40 cellular contexts compared by ENCODE assay signal in the genomic region with DNA sequence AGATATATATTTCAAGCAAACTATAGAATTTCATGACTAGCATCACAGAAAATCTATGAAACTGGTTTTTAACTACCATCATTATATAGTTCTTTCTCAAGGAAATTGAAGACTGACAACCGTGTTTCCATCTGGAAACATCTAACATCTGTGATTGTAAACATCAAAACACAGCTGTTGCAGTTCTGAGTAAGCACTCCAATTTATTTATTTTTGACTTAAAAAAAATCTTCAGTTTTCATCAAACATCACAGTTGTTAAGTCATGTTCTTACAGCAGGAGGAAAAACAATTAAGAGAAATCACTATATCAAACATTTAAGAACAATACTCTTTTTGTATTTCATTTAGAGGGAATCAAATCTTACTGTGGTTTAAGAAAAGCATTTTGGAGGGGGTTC.
"Had no signal": no experiment of that assay in that cellular context is flagged by ENCODE, and none has a peak within 500 bp of the region (broad histone marks: within the 10 kb centered on the region; RNA-seq: fewer than 3 reads in every experiment).

No MANE protein-coding gene starts in this region.

- H3K27ac ChIP-seq: adrenal gland, body of pancreas, brain microvascular endothelial cell, breast epithelium, WERI-Rb-1 had no signal

- FAIRE-seq: astrocyte, colon, TTC549 had no signal

- H3K27me3 ChIP-seq: adrenal gland, body of pancreas, brain microvascular endothelial cell, breast epithelium had no signal

- H3K4me1 Mint-ChIP-seq: activated CD4-positive, alpha-beta T cell treated with anti-CD3 and anti-CD28 coated beads for 36 hours; activated CD4-positive, alpha-beta T cell treated with anti-CD3 and anti-CD28 coated beads, Interleukin-2, amount 10 ng/mL, durations not matched to agents 24 days and 14 days; activated naive CD8-positive, alpha-beta T cell treated with anti-CD3 and anti-CD28 coated beads for 36 hours had no signal

- ATAC-seq: activated CD4-positive, alpha-beta T cell treated with anti-CD3 and anti-CD28 coated beads for 36 hours; activated CD4-positive, CD25-positive, alpha-beta regulatory T cell treated with anti-CD3 and anti-CD28 coated beads, Interleukin-2, amount 50 U/mL, for 24 hours; activated CD8-positive, alpha-beta T cell treated with anti-CD3 and anti-CD28 coated beads for 36 hours; activated naive CD4-positive, alpha-beta T cell treated with anti-CD3 and anti-CD28 coated beads, Interleukin-2, amount 50 U/mL, for 72 hours; activated T-cell treated with anti-CD3 and anti-CD28 coated beads, Interleukin-2, amount 50 U/mL, for 4 hours; activated T-cell treated with anti-CD3 and anti-CD28 coated beads, Interleukin-2, amount 50 U/mL, for 72 hours; body of pancreas had no signal

- DNase-seq: activated CD4-positive, alpha-beta memory T cell treated with anti-CD3 and anti-CD28 coated beads for 36 hours; activated CD4-positive, alpha-beta T cell treated with anti-CD3 and anti-CD28 coated beads for 1 hour; activated CD4-positive, alpha-beta T cell treated with anti-CD3 and anti-CD28 coated beads for 36 hours; activated CD4-positive, alpha-beta T cell treated with anti-CD3 and anti-CD28 coated beads, Interleukin-2, amount 10 ng/mL, durations not matched to agents 24 days and 14 days; activated CD4-positive, alpha-beta T cell treated with anti-CD3 and anti-CD28 coated beads, Interleukin-2, amount 50 U/mL, for 1 hour; activated CD4-positive, alpha-beta T cell treated with anti-CD3 and anti-CD28 coated beads, Interleukin-2, amount 50 U/mL, for 4 hours; activated CD4-positive, CD25-positive, alpha-beta regulatory T cell; activated CD8-positive, alpha-beta memory T cell treated with anti-CD3 and anti-CD28 coated beads, Interleukin-2, amount 50 U/mL, for 4 hours; activated CD8-positive, alpha-beta T cell treated with anti-CD3 and anti-CD28 coated beads for 36 hours; activated effector memory CD4-positive, alpha-beta T cell treated with Interleukin-2 at 50 U/mL for 16 hours; activated gamma-delta T cell; activated naive CD4-positive, alpha-beta T cell; activated naive CD4-positive, alpha-beta T cell treated with anti-CD3 and anti-CD28 coated beads for 36 hours; activated naive CD4-positive, alpha-beta T cell treated with anti-CD3 and anti-CD28 coated beads, Interleukin-2, amount 50 U/mL, for 16 hours; activated naive CD8-positive, alpha-beta T cell treated with anti-CD3 and anti-CD28 coated beads for 36 hours; activated T-cell treated with anti-CD3 and anti-CD28 coated beads for 4 hours; activated T-cell treated with anti-CD3 and anti-CD28 coated beads, Interleukin-2, amount 50 U/mL, for 1 hour; activated T-cell treated with anti-CD3 and anti-CD28 coated beads, Interleukin-2, amount 50 U/mL, for 4 hours; activated T-cell treated with anti-CD3 and anti-CD28 coated beads, Interleukin-2, amount 50 U/mL, for 72 hours; adrenal gland; amniotic stem cell; aorta; body of pancreas; brain microvascular endothelial cell; central memory CD4-positive, alpha-beta T cell; T-helper 1 cell; T-helper 2 cell; T-helper 9 cell; WERI-Rb-1 had no signal

- H3K36me3 Mint-ChIP-seq: activated CD4-positive, alpha-beta memory T cell treated with anti-CD3 and anti-CD28 coated beads for 36 hours; activated naive CD4-positive, alpha-beta T cell treated with anti-CD3 and anti-CD28 coated beads, Interleukin-2, amount 50 U/mL, for 72 hours; activated naive CD8-positive, alpha-beta T cell treated with anti-CD3 and anti-CD28 coated beads for 36 hours; WTC11 had no signal

- H3K27ac Mint-ChIP-seq: activated CD4-positive, alpha-beta memory T cell treated with anti-CD3 and anti-CD28 coated beads for 36 hours; activated CD4-positive, alpha-beta T cell treated with anti-CD3 and anti-CD28 coated beads for 36 hours; activated CD4-positive, alpha-beta T cell treated with anti-CD3 and anti-CD28 coated beads, Interleukin-2, amount 10 ng/mL, durations not matched to agents 24 days and 14 days; activated CD8-positive, alpha-beta T cell treated with anti-CD3 and anti-CD28 coated beads for 36 hours; activated naive CD4-positive, alpha-beta T cell treated with anti-CD3 and anti-CD28 coated beads for 36 hours; activated naive CD4-positive, alpha-beta T cell treated with anti-CD3 and anti-CD28 coated beads, Interleukin-2, amount 50 U/mL, for 72 hours; activated naive CD8-positive, alpha-beta T cell treated with anti-CD3 and anti-CD28 coated beads for 36 hours; activated T-cell treated with anti-CD3 and anti-CD28 coated beads, Interleukin-2, amount 50 U/mL, for 72 hours; activated T-helper 1 cell treated with anti-CD3 and anti-CD28 coated beads, Interleukin-12 subunit alpha, Interleukin-12 subunit beta, Interleukin-2, Interleukin-4 antibody, amounts not matched to agents 30 ng/mL and 10 ng/mL and 1 ng/mL, durations not matched to agents 14 hours and 24 hours and 36 hours; activated T-helper 2 cell treated with anti-CD3 and anti-CD28 coated beads, Interferon-gamma antibody, Interleukin-2, Interleukin-4, amounts not matched to agents 10 μg/mL and 5 μg/mL and 100 μg/mL, durations not matched to agents 14 hours and 24 hours and 36 hours; T-helper 1 cell treated with Interleukin-12 subunit alpha and Interleukin-12 subunit beta and Interleukin-4 antibody, amounts not matched to agents 30 μg/mL and 1 μg/mL, for 36 hours; T-helper 2 cell treated with Interferon-gamma antibody and Interleukin-4, amounts not matched to agents 5 μg/mL and 100 μg/mL, for 36 hours; WTC11 had no signal

- H3K4me1 ChIP-seq: adrenal gland, body of pancreas, breast epithelium had no signal

- H3K9me3 Mint-ChIP-seq: activated CD4-positive, alpha-beta T cell treated with anti-CD3 and anti-CD28 coated beads, Interleukin-2, amount 10 ng/mL, durations not matched to agents 24 days and 14 days; activated T-helper 1 cell treated with anti-CD3 and anti-CD28 coated beads, Interleukin-12 subunit alpha, Interleukin-12 subunit beta, Interleukin-2, Interleukin-4 antibody, amounts not matched to agents 30 ng/mL and 10 ng/mL and 1 ng/mL, durations not matched to agents 14 hours and 24 hours and 36 hours; WTC11 had no signal

- H3K36me3 ChIP-seq: adrenal gland, brain microvascular endothelial cell, breast epithelium, WERI-Rb-1 had no signal

- H3K9me3 ChIP-seq: adrenal gland, body of pancreas, breast epithelium had no signal

- H3K4me3 ChIP-seq: adrenal gland, body of pancreas, breast epithelium had no signal

- H3K27me3 Mint-ChIP-seq: activated CD4-positive, alpha-beta memory T cell treated with anti-CD3 and anti-CD28 coated beads for 36 hours; activated CD4-positive, alpha-beta T cell treated with anti-CD3 and anti-CD28 coated beads for 36 hours; activated CD4-positive, alpha-beta T cell treated with anti-CD3 and anti-CD28 coated beads, Interleukin-2, amount 10 ng/mL, durations not matched to agents 24 days and 14 days; activated CD8-positive, alpha-beta T cell treated with anti-CD3 and anti-CD28 coated beads for 36 hours; activated naive CD8-positive, alpha-beta T cell treated with anti-CD3 and anti-CD28 coated beads for 36 hours had no signal

- H3K4me3 Mint-ChIP-seq: activated CD4-positive, alpha-beta memory T cell treated with anti-CD3 and anti-CD28 coated beads for 36 hours; activated CD4-positive, alpha-beta T cell treated with anti-CD3 and anti-CD28 coated beads for 36 hours; activated CD4-positive, alpha-beta T cell treated with anti-CD3 and anti-CD28 coated beads, Interleukin-2, amount 10 ng/mL, durations not matched to agents 24 days and 14 days; activated CD8-positive, alpha-beta T cell treated with anti-CD3 and anti-CD28 coated beads for 36 hours; activated naive CD4-positive, alpha-beta T cell treated with anti-CD3 and anti-CD28 coated beads for 36 hours; activated naive CD8-positive, alpha-beta T cell treated with anti-CD3 and anti-CD28 coated beads for 36 hours; activated T-cell treated with anti-CD3 and anti-CD28 coated beads, Interleukin-2, amount 50 U/mL, for 4 hours; activated T-cell treated with anti-CD3 and anti-CD28 coated beads, Interleukin-2, amount 50 U/mL, for 72 hours; activated T-helper 1 cell treated with anti-CD3 and anti-CD28 coated beads, Interleukin-12 subunit alpha, Interleukin-12 subunit beta, Interleukin-2, Interleukin-4 antibody, amounts not matched to agents 30 ng/mL and 10 ng/mL and 1 ng/mL, durations not matched to agents 14 hours and 24 hours and 36 hours; T-helper 1 cell treated with Interleukin-12 subunit alpha and Interleukin-12 subunit beta and Interleukin-4 antibody, amounts not matched to agents 30 μg/mL and 1 μg/mL, for 36 hours; T-helper 2 cell treated with Interferon-gamma antibody and Interleukin-4, amounts not matched to agents 5 μg/mL and 100 μg/mL, for 36 hours; WTC11 had no signal
